Comparison of ENCODE assay signal across 15 cellular contexts in the genomic region with DNA sequence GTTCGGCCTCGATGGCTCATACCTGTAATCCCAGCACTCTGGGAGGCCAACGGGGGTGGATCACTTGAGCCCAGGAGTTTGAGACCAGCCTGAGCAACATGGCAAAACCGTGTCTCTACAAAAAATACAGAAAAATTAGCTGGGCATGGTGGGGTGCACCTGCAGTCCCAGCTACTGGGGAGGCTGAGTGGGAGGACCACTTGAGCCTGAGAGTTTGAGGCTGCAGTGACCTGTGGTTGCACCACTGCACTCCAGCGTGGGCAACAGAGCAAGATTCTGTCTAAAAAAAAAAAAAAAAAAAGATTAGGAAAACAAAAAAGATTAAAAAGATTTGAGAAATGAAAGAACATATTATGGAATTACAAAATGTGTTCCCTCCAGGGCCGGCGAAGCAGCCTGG.
"Had no signal": no experiment of that assay in that cellular context is flagged by ENCODE, and none has a peak within 500 bp of the region (broad histone marks: within the 10 kb centered on the region; RNA-seq: fewer than 3 reads in every experiment).

No MANE protein-coding gene starts in this region.

- H3K4me3 ChIP-seq: tibial artery, uterus had no signal

- ATAC-seq: activated naive CD4-positive, alpha-beta T cell treated with anti-CD3 and anti-CD28 coated beads, Interleukin-2, amount 50 U/mL, for 72 hours; activated T-cell treated with anti-CD3 and anti-CD28 coated beads, Interleukin-2, amount 50 U/mL, for 4 hours; left colon; stimulated activated naive B cell treated with anti-CD40 and anti-IgM and Interleukin-4, amounts not matched to agents 10 μg/mL and 1 μg/mL and 100 μg/mL, for 72 hours had no signal

- H3K36me3 ChIP-seq: tibial artery, uterus had no signal

- H3K9me3 ChIP-seq: tibial artery, uterus had no signal

- H3K27me3 Mint-ChIP-seq: naive B cell; stimulated activated naive B cell treated with anti-CD40 and anti-IgM and Interleukin-4, amounts not matched to agents 10 μg/mL and 1 μg/mL and 100 μg/mL, for 72 hours had no signal

- H2AFZ ChIP-seq: parathyroid adenoma had no signal

- H3K9ac ChIP-seq: parathyroid adenoma had no signal

- H3K27ac Mint-ChIP-seq: activated naive CD4-positive, alpha-beta T cell treated with anti-CD3 and anti-CD28 coated beads, Interleukin-2, amount 50 U/mL, for 72 hours had no signal

- H3K79me2 ChIP-seq: parathyroid adenoma had no signal

- H3K4me1 ChIP-seq: parathyroid adenoma, uterus had no signal

- H3K27me3 ChIP-seq: tibial artery, uterus had no signal

- DNase-seq: activated CD4-positive, alpha-beta T cell treated with anti-CD3 and anti-CD28 coated beads, Interleukin-2, amount 50 U/mL, for 48 hours; activated effector memory CD4-positive, alpha-beta T cell treated with Interleukin-2 at 50 U/mL for 16 hours; activated T-cell treated with anti-CD3 and anti-CD28 coated beads, Interleukin-2, amount 50 U/mL, for 4 hours; anterior cingulate cortex; cerebellar nuclear complex; dermis blood vessel endothelial cell; head of caudate nucleus; left colon; mammary epithelial cell; naive B cell; stimulated activated naive B cell treated with anti-CD40 and anti-IgM and Interleukin-4, amounts not matched to agents 10 μg/mL and 1 μg/mL and 100 μg/mL, for 72 hours; tibial artery; uterus had no signal

- H3K27ac ChIP-seq: parathyroid adenoma, tibial artery had no signal
